In the genomic region with DNA sequence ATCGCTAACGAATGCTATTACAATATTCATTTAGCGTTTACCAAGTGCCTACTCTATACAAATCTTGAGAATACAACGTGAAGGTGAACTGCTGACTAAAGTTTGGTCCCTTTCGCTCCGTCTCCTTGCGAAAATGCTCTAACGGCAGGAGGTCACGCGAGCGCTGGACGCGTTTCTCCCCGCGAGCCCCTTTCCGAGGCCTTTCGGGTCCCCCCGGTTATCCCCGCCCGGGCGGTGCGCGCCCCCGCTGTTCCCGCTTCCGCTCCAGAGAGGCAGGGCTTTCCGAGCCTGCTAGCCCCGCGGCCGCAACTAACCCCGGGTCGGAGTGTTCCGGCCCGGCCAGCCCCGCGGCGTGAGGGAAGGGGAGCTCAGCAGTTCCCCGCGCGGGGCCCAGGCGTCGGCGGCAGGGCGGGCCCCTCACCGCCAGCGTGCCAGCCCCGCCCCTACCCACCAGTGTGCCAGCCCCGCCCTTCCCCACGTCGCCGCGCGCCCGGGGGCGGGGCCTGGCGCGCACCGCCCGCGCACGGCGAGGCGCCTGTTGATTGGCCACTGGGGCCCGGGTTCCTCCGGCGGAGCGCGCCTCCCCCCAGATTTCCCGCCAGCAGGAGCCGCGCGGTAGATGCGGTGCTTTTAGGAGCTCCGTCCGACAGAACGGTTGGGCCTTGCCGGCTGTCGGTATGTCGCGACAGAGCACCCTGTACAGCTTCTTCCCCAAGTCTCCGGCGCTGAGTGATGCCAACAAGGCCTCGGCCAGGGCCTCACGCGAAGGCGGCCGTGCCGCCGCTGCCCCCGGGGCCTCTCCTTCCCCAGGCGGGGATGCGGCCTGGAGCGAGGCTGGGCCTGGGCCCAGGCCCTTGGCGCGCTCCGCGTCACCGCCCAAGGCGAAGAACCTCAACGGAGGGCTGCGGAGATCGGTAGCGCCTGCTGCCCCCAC, we compare ENCODE assay signal across 8 cellular contexts. TPM values are rescaled to one million over a fixed set of nuclear protein-coding genes. Genes with fewer than 3 reads are reported as not detected.
DNase-seq lines count a peak whose midpoint lies in the region; ATAC-seq and TF ChIP-seq lines count a peak whose summit lies in the region.

A gene with protein sequence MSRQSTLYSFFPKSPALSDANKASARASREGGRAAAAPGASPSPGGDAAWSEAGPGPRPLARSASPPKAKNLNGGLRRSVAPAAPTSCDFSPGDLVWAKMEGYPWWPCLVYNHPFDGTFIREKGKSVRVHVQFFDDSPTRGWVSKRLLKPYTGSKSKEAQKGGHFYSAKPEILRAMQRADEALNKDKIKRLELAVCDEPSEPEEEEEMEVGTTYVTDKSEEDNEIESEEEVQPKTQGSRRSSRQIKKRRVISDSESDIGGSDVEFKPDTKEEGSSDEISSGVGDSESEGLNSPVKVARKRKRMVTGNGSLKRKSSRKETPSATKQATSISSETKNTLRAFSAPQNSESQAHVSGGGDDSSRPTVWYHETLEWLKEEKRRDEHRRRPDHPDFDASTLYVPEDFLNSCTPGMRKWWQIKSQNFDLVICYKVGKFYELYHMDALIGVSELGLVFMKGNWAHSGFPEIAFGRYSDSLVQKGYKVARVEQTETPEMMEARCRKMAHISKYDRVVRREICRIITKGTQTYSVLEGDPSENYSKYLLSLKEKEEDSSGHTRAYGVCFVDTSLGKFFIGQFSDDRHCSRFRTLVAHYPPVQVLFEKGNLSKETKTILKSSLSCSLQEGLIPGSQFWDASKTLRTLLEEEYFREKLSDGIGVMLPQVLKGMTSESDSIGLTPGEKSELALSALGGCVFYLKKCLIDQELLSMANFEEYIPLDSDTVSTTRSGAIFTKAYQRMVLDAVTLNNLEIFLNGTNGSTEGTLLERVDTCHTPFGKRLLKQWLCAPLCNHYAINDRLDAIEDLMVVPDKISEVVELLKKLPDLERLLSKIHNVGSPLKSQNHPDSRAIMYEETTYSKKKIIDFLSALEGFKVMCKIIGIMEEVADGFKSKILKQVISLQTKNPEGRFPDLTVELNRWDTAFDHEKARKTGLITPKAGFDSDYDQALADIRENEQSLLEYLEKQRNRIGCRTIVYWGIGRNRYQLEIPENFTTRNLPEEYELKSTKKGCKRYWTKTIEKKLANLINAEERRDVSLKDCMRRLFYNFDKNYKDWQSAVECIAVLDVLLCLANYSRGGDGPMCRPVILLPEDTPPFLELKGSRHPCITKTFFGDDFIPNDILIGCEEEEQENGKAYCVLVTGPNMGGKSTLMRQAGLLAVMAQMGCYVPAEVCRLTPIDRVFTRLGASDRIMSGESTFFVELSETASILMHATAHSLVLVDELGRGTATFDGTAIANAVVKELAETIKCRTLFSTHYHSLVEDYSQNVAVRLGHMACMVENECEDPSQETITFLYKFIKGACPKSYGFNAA (N-terminal part only) (plus strand): TSS at position 589 of the 934 bp plus-strand sequence. CDS start 89 bp downstream, at position 678.

- intact Hi-C loops in activated T-helper 2 cell treated with anti-CD3 and anti-CD28 coated beads, Interferon-gamma antibody, Interleukin-2, Interleukin-4, amounts not matched to agents 10 μg/mL and 5 μg/mL and 100 μg/mL, durations not matched to agents 14 hours and 24 hours and 36 hours (cut with micrococcal nuclease): loop anchor here (1.0 kb wide), 2 partner anchors 123 to 380 kb away; a partner anchor contains a TSS

- peak within 1 kb of the TSS; percentile 65 for H3K4me3 ChIP-seq in fibroblast of mammary gland (ENCODE audit: control insufficient read depth, low read depth, low read length)

- peak; percentile 89 for DNase-seq in EH (ENCODE audit: low read depth)
- DNase-seq in GOT3 (lab: John Stamatoyannopoulos, UW): peak; percentile 83
- DNase-seq in LHCN-M2 (ENCODE audit: low read depth): peak; percentile 85
- DNase-seq in RWPE1 (ENCODE audit: low spot score): peak; percentile 96
- peak; percentile 87 for DNase-seq in activated T-helper 2 cell treated with anti-CD3 and anti-CD28 coated beads, Interferon-gamma antibody, Interleukin-2, Interleukin-4, amounts not matched to agents 10 μg/mL and 5 μg/mL and 100 μg/mL, durations not matched to agents 14 hours and 24 hours and 36 hours (ENCODE audit: low spot score)
- peak; percentile 79 for DNase-seq in fibroblast of mammary gland (ENCODE audit: low read depth)
- DNase-seq in natural killer cell treated with Interleukin-12 subunit alpha and Interleukin-12 subunit beta and Interleukin-15 and Interleukin-18, amount 100 ng/mL, for 72 hours (ENCODE audit: low spot score): peak; percentile 93
- DNase-seq in stimulated activated naive CD8-positive, alpha-beta T cell treated with anti-CD3 and anti-CD28 coated beads, Interleukin-15, Interleukin-2, amounts not matched to agents 100 U/mL and 50 U/mL, for 24 hours: peak; percentile 89

- peak within 1 kb of the TSS; percentile 96 for H3K27ac ChIP-seq in RWPE1

- peaks cover 29% of the 10 kb centered on the region for H3K36me3 Mint-ChIP-seq in activated T-helper 2 cell treated with anti-CD3 and anti-CD28 coated beads, Interferon-gamma antibody, Interleukin-2, Interleukin-4, amounts not matched to agents 10 μg/mL and 5 μg/mL and 100 μg/mL, durations not matched to agents 14 hours and 24 hours and 36 hours (ENCODE audit: low read depth)
- H3K36me3 Mint-ChIP-seq in natural killer cell treated with Interleukin-12 subunit alpha and Interleukin-12 subunit beta and Interleukin-15 and Interleukin-18, amount 100 ng/mL, for 72 hours: peaks cover 4% of the 10 kb centered on the region

- H3K4me1 Mint-ChIP-seq in activated T-helper 2 cell treated with anti-CD3 and anti-CD28 coated beads, Interferon-gamma antibody, Interleukin-2, Interleukin-4, amounts not matched to agents 10 μg/mL and 5 μg/mL and 100 μg/mL, durations not matched to agents 14 hours and 24 hours and 36 hours (ENCODE audit: low read depth): peaks cover 9% of the 10 kb centered on the region
- peaks cover 18 to 20% of the 10 kb centered on the region in 2 donors for H3K4me1 Mint-ChIP-seq in natural killer cell treated with Interleukin-12 subunit alpha and Interleukin-12 subunit beta and Interleukin-15 and Interleukin-18, amount 100 ng/mL, for 72 hours (ENCODE audit: low read depth in 2 of 2)

- no peaks in the 10 kb centered on the region for H3K27me3 Mint-ChIP-seq in activated T-helper 2 cell treated with anti-CD3 and anti-CD28 coated beads, Interferon-gamma antibody, Interleukin-2, Interleukin-4, amounts not matched to agents 10 μg/mL and 5 μg/mL and 100 μg/mL, durations not matched to agents 14 hours and 24 hours and 36 hours (ENCODE audit: low read depth)
- no peaks in the 10 kb centered on the region for H3K27me3 Mint-ChIP-seq in natural killer cell treated with Interleukin-12 subunit alpha and Interleukin-12 subunit beta and Interleukin-15 and Interleukin-18, amount 100 ng/mL, for 72 hours

- no peak for TF ChIP-seq CTCF in RWPE1 (conservative IDR thresholded peaks at IDR 0.05; ENCODE audit: low read depth)
- TF ChIP-seq CTCF in fibroblast of mammary gland (conservative IDR thresholded peaks at IDR 0.05; ENCODE audit: control insufficient read depth, insufficient read depth, low read depth, low read length): no peak

- POLR2A ChIA-PET in RWPE1 (lab: Yijun Ruan, JAX; ENCODE audit: low non-redundant PET): interaction anchor here (0.6 kb wide), 1 partner anchor 1571 kb away, joined by 4 read pairs; no protein-coding TSS in a partner anchor

- peak within 1 kb of the TSS; percentile 88 for H3K4me3 Mint-ChIP-seq in activated T-helper 2 cell treated with anti-CD3 and anti-CD28 coated beads, Interferon-gamma antibody, Interleukin-2, Interleukin-4, amounts not matched to agents 10 μg/mL and 5 μg/mL and 100 μg/mL, durations not matched to agents 14 hours and 24 hours and 36 hours (ENCODE audit: low read depth)
- H3K4me3 Mint-ChIP-seq in natural killer cell treated with Interleukin-12 subunit alpha and Interleukin-12 subunit beta and Interleukin-15 and Interleukin-18, amount 100 ng/mL, for 72 hours: peak within 1 kb of the TSS; percentile 93

- no peaks in the 10 kb centered on the region for H3K9me3 Mint-ChIP-seq in activated T-helper 2 cell treated with anti-CD3 and anti-CD28 coated beads, Interferon-gamma antibody, Interleukin-2, Interleukin-4, amounts not matched to agents 10 μg/mL and 5 μg/mL and 100 μg/mL, durations not matched to agents 14 hours and 24 hours and 36 hours
- no peaks in the 10 kb centered on the region for H3K9me3 Mint-ChIP-seq in natural killer cell treated with Interleukin-12 subunit alpha and Interleukin-12 subunit beta and Interleukin-15 and Interleukin-18, amount 100 ng/mL, for 72 hours

- peak within 1 kb of the TSS; percentile 82 for H3K27ac Mint-ChIP-seq in activated T-helper 2 cell treated with anti-CD3 and anti-CD28 coated beads, Interferon-gamma antibody, Interleukin-2, Interleukin-4, amounts not matched to agents 10 μg/mL and 5 μg/mL and 100 μg/mL, durations not matched to agents 14 hours and 24 hours and 36 hours
- H3K27ac Mint-ChIP-seq in natural killer cell treated with Interleukin-12 subunit alpha and Interleukin-12 subunit beta and Interleukin-15 and Interleukin-18, amount 100 ng/mL, for 72 hours: peak within 1 kb of the TSS; percentile 57 to 74

- peak; percentile 96 for ATAC-seq in natural killer cell treated with Interleukin-12 subunit alpha and Interleukin-12 subunit beta and Interleukin-15 and Interleukin-18, amount 100 ng/mL, for 72 hours
- peak; percentile 89 for ATAC-seq in stimulated activated naive CD8-positive, alpha-beta T cell treated with anti-CD3 and anti-CD28 coated beads, Interleukin-15, Interleukin-2, amounts not matched to agents 100 U/mL and 50 U/mL, for 24 hours

- CTCF ChIA-PET in RWPE1 (lab: Yijun Ruan, JAX): interaction anchor here (0.6 to 4.4 kb wide), 4 partner anchors 15 to 368 kb away, joined by 3 to 23 read pairs (median 3); no protein-coding TSS in a partner anchor

RNA-seq across cellular contexts. Expression of the gene that starts here (rescaled TPM):
- total RNA-seq in LHCN-M2 (2014; rRNA removed): 70.3 and 87.7 TPM in 2 replicates
- polyA plus RNA-seq in LHCN-M2 (2012): 29.3 TPM
- total RNA-seq in activated T-helper 2 cell treated with anti-CD3 and anti-CD28 coated beads, Interferon-gamma antibody, Interleukin-2, Interleukin-4, amounts not matched to agents 10 μg/mL and 5 μg/mL and 100 μg/mL, durations not matched to agents 14 hours and 24 hours and 36 hours: 119 and 132 TPM in 2 replicates
- 10 to 100 TPM; 62.7 to 81.2 TPM for total RNA-seq in natural killer cell treated with Interleukin-12 subunit alpha and Interleukin-12 subunit beta and Interleukin-15 and Interleukin-18, amount 100 ng/mL, for 72 hours

Comparison
In these comparisons a context has a peak if more than half of its experiments do, and no peak if none do; other contexts are left out.
1. Peak in every context shown above with its lines: DNase-seq, ATAC-seq, H3K4me3 ChIP-seq and H3K27ac ChIP-seq.